Comparison of ENCODE assay signal across 9 cellular contexts in the genomic region with DNA sequence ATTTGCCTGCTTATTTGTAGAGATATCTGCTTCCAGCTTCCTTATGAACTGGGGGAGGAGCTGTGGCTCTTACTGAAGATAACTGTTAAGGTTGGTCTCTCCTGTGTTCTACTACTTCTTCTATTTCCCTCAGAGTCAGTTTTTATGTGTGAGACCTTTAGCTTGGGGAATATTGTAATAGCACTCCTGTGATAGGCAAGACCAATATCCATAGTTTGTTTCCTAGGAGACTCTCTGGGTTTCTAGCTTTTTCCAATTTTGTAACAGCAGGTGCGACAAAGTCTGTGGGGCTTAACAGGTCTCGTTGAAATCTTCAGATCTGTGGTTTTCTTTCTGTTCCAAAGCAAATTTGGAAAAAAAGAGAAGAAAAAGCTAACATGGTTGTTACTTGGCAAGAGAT. TPM values are rescaled to one million over a fixed set of nuclear protein-coding genes. Genes with fewer than 3 reads are reported as not detected.
"Had no signal": no experiment of that assay in that cellular context is flagged by ENCODE, and none has a peak within 500 bp of the region (broad histone marks: within the 10 kb centered on the region; RNA-seq: fewer than 3 reads in every experiment).

A gene with protein sequence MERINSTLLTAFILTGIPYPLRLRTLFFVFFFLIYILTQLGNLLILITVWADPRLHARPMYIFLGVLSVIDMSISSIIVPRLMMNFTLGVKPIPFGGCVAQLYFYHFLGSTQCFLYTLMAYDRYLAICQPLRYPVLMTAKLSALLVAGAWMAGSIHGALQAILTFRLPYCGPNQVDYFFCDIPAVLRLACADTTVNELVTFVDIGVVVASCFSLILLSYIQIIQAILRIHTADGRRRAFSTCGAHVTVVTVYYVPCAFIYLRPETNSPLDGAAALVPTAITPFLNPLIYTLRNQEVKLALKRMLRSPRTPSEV (minus strand): TSS at position 101 of the 400 bp plus-strand sequence. CDS start 9,332 bp downstream, outside the sequence.

- H3K4me3 Mint-ChIP-seq: IgD-negative memory B cell had no signal

- H3K4me1 Mint-ChIP-seq: IgD-negative memory B cell had no signal

- H3K27ac Mint-ChIP-seq: IgD-negative memory B cell had no signal

- ATAC-seq: HepG2, K562 had no signal

- H3K27ac ChIP-seq: HL-60 had no signal

- DNase-seq: IMR-90, KBM-7, KG1 had no signal

- H3K4me3 ChIP-seq: K562 had no signal

- H3K36me3 Mint-ChIP-seq: IgD-negative memory B cell had no signal

RNA-seq across cellular contexts. Expression of the gene that starts here (rescaled TPM):
- total RNA-seq: HepG2, HT-29, HT1080, IMR-90, K562 had no signal
- polyA plus RNA-seq: HepG2, IgD-negative memory B cell, IMR-90, K562 had no signal
